In the genomic region with DNA sequence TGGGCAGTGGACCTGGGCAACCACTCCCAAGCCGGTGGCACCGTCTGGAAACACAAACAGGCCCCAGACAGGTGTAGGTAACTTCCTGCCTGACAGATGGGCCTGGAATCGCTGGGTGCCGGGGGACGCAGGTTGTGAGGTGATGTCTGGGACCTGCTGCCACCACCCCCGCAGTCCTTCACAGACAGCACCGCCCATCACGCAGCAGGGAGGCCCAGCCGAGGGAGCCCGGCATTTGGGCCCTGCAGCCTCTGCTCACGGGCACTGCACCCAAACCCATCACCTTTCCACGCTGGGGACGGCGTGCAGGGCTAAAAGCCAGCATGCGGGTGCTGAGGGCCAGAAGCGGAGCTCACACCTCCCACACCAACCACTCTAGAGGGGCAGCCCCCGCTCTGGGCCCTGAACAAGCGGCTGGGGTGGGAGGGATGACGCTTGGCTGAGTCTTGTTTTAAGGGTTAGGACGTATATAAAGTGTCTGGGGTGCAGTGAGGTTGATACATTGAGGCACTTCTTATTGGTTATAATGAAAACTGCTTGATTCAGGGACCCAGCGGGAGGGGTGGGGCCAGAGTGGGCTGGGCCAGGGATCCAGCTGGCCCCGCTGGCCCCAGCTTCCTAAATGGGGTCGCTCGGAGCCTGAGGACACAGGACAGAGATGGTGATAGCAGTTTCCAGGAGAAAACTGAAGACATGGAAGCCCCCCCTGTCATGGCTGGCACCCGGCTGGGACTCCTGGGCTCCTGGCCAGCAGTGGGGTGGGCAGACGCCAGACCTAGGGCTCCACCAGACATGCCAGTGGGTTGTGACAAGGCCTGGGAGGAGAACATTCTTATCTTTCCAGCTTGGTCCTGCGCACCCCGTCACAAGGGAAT, we compare ENCODE assay signal across 28 cellular contexts. TPM values are rescaled to one million over a fixed set of nuclear protein-coding genes. Genes with fewer than 3 reads are reported as not detected.
A peak's percentile ranks its signal among the peaks of the same experiment; 100 is the strongest.
DNase-seq lines count a peak whose midpoint lies in the region; ATAC-seq and TF ChIP-seq lines count a peak whose summit lies in the region.
"Had no signal": no experiment of that assay in that cellular context is flagged by ENCODE, and none has a peak within 500 bp of the region (broad histone marks: within the 10 kb centered on the region; RNA-seq: fewer than 3 reads in every experiment).

No MANE protein-coding gene starts in this region.

- DNase-seq in DMS79 treated with DMSO at 0.1 percent for 48 hours (lab: John Stamatoyannopoulos, UW) = peak; percentile 64
- no peak for DNase-seq in DMS79 (lab: John Stamatoyannopoulos, UW)
- DNase-seq in NCI-H2081 (lab: John Stamatoyannopoulos, UW) = peak; percentile 68 to 91
- peak; percentile 58 for DNase-seq in WERI-Rb-1
- no peak for DNase-seq in HuH-7.5 (ENCODE audit: low spot score)
- no peak for DNase-seq in activated naive CD4-positive, alpha-beta T cell treated with anti-CD3 and anti-CD28 coated beads for 36 hours
- DNase-seq: 8988T; activated CD4-positive, alpha-beta memory T cell treated with anti-CD3 and anti-CD28 coated beads, Interleukin-2, amount 10 ng/mL, durations not matched to agents 7 days and 5 days; activated T-cell treated with anti-CD3 and anti-CD28 coated beads, Interleukin-2, amount 50 U/mL, for 4 hours; colonic mucosa; islet precursor cell; KBM-7; NCI-H524 treated with DMSO at 0.1 percent for 48 hours; SIG-M5; small intestine; stimulated activated CD4-positive, alpha-beta T cell treated with anti-CD3 and anti-CD28 coated beads, Interleukin-4, amount 100 ng/mL, for 4 hours; T-helper 2 cell had no signal

- H3K4me3 ChIP-seq in WERI-Rb-1 (ENCODE audit: low read depth, low read length) = no peak overlapping the region
- H3K4me3 ChIP-seq: colonic mucosa, prostate gland, suprapubic skin had no signal

- no peaks in the 10 kb centered on the region for H3K27me3 Mint-ChIP-seq in nephron (ENCODE audit: low read depth)
- no peaks in the 10 kb centered on the region for H3K27me3 Mint-ChIP-seq in activated naive CD4-positive, alpha-beta T cell treated with anti-CD3 and anti-CD28 coated beads for 36 hours (ENCODE audit: low read depth)
- H3K27me3 Mint-ChIP-seq: activated CD4-positive, alpha-beta memory T cell treated with anti-CD3 and anti-CD28 coated beads, Interleukin-2, amount 10 ng/mL, durations not matched to agents 7 days and 5 days; activated naive CD4-positive, alpha-beta T cell treated with anti-CD3 and anti-CD28 coated beads, Interleukin-2, amount 50 U/mL, for 24 hours; natural killer cell treated with Interleukin-12 subunit alpha and Interleukin-12 subunit beta and Interleukin-15 and Interleukin-18, amount 100 ng/mL, for 72 hours had no signal

- H3K4me1 Mint-ChIP-seq in nephron = peaks cover 48% of the 10 kb centered on the region
- H3K4me1 Mint-ChIP-seq in activated naive CD4-positive, alpha-beta T cell treated with anti-CD3 and anti-CD28 coated beads for 36 hours (ENCODE audit: low read depth) = peaks cover 9% of the 10 kb centered on the region

- peak overlapping the region in 2 of 3 experiments; percentile 59 to 88 for H3K27ac Mint-ChIP-seq in nephron
- no peak overlapping the region for H3K27ac Mint-ChIP-seq in activated naive CD4-positive, alpha-beta T cell treated with anti-CD3 and anti-CD28 coated beads for 36 hours
- H3K27ac Mint-ChIP-seq: activated CD4-positive, alpha-beta memory T cell treated with anti-CD3 and anti-CD28 coated beads, Interleukin-2, amount 10 ng/mL, durations not matched to agents 7 days and 5 days; activated naive CD4-positive, alpha-beta T cell treated with anti-CD3 and anti-CD28 coated beads, Interleukin-2, amount 50 U/mL, for 24 hours; natural killer cell treated with Interleukin-12 subunit alpha and Interleukin-12 subunit beta and Interleukin-15 and Interleukin-18, amount 100 ng/mL, for 72 hours; WTC11 had no signal

- no peaks in the 10 kb centered on the region for H3K36me3 Mint-ChIP-seq in nephron (ENCODE audit: low read depth)
- H3K36me3 Mint-ChIP-seq in activated naive CD4-positive, alpha-beta T cell treated with anti-CD3 and anti-CD28 coated beads for 36 hours (ENCODE audit: low read depth) = no peaks in the 10 kb centered on the region
- H3K36me3 Mint-ChIP-seq: activated naive CD4-positive, alpha-beta T cell treated with anti-CD3 and anti-CD28 coated beads, Interleukin-2, amount 50 U/mL, for 24 hours; natural killer cell treated with Interleukin-12 subunit alpha and Interleukin-12 subunit beta and Interleukin-15 and Interleukin-18, amount 100 ng/mL, for 72 hours; WTC11 had no signal

- no peaks in the 10 kb centered on the region for H3K27me3 ChIP-seq in WERI-Rb-1 (ENCODE audit: insufficient read depth, low read depth, severe bottlenecking)
- H3K27me3 ChIP-seq: colonic mucosa had no signal

- no peaks in the 10 kb centered on the region for H3K9me3 ChIP-seq in WERI-Rb-1 (ENCODE audit: severe bottlenecking)
- H3K9me3 ChIP-seq: colonic mucosa, prostate gland, suprapubic skin had no signal

- CTCF ChIA-PET in activated naive CD4-positive, alpha-beta T cell treated with anti-CD3 and anti-CD28 coated beads for 36 hours (lab: Charles Lee) = no interaction called here

- ATAC-seq in HG03457 (IDR thresholded peaks at IDR 0.05; ENCODE audit: unreplicated experiment) = no peak
- ATAC-seq: activated T-cell treated with anti-CD3 and anti-CD28 coated beads, Interleukin-2, amount 50 U/mL, for 4 hours; natural killer cell treated with Interleukin-12 subunit alpha and Interleukin-12 subunit beta and Interleukin-15 and Interleukin-18, amount 100 ng/mL, for 72 hours; WTC11 had no signal

- H3K27ac ChIP-seq in WERI-Rb-1 = peak overlapping the region; percentile 53
- H3K27ac ChIP-seq: colonic mucosa, prostate gland, suprapubic skin had no signal

- no peaks in the 10 kb centered on the region for H3K9me3 Mint-ChIP-seq in nephron
- no peaks in the 10 kb centered on the region for H3K9me3 Mint-ChIP-seq in activated naive CD4-positive, alpha-beta T cell treated with anti-CD3 and anti-CD28 coated beads for 36 hours
- H3K9me3 Mint-ChIP-seq: activated CD4-positive, alpha-beta memory T cell treated with anti-CD3 and anti-CD28 coated beads, Interleukin-2, amount 10 ng/mL, durations not matched to agents 7 days and 5 days; activated naive CD4-positive, alpha-beta T cell treated with anti-CD3 and anti-CD28 coated beads, Interleukin-2, amount 50 U/mL, for 24 hours; activated T-cell treated with anti-CD3 and anti-CD28 coated beads, Interleukin-2, amount 50 U/mL, for 4 hours; natural killer cell treated with Interleukin-12 subunit alpha and Interleukin-12 subunit beta and Interleukin-15 and Interleukin-18, amount 100 ng/mL, for 72 hours; WTC11 had no signal

- no peak overlapping the region for H3K4me3 Mint-ChIP-seq in nephron
- H3K4me3 Mint-ChIP-seq in activated naive CD4-positive, alpha-beta T cell treated with anti-CD3 and anti-CD28 coated beads for 36 hours = no peak overlapping the region
- H3K4me3 Mint-ChIP-seq: activated CD4-positive, alpha-beta memory T cell treated with anti-CD3 and anti-CD28 coated beads, Interleukin-2, amount 10 ng/mL, durations not matched to agents 7 days and 5 days; activated naive CD4-positive, alpha-beta T cell treated with anti-CD3 and anti-CD28 coated beads, Interleukin-2, amount 50 U/mL, for 24 hours; activated T-cell treated with anti-CD3 and anti-CD28 coated beads, Interleukin-2, amount 50 U/mL, for 4 hours; natural killer cell treated with Interleukin-12 subunit alpha and Interleukin-12 subunit beta and Interleukin-15 and Interleukin-18, amount 100 ng/mL, for 72 hours; WTC11 had no signal

- H3K36me3 ChIP-seq in WERI-Rb-1 = no peaks in the 10 kb centered on the region
- H3K36me3 ChIP-seq: colonic mucosa, prostate gland, suprapubic skin had no signal

- intact Hi-C loops in activated naive CD4-positive, alpha-beta T cell treated with anti-CD3 and anti-CD28 coated beads for 36 hours (cut with micrococcal nuclease) = no loop called here

- no peak for TF ChIP-seq CTCF in WERI-Rb-1 (IDR thresholded peaks at IDR 0.05; ENCODE audit: low read depth, low read length)
- no peak for TF ChIP-seq CTCF in nephron (IDR thresholded peaks at IDR 0.05; ENCODE audit: unreplicated experiment in 3 of 3)

RNA-seq across cellular contexts. Expression of a gene that starts 11.3 kb away (rescaled TPM):
- total RNA-seq in activated naive CD4-positive, alpha-beta T cell treated with anti-CD3 and anti-CD28 coated beads for 36 hours = not detected
- total RNA-seq: activated CD4-positive, alpha-beta memory T cell treated with anti-CD3 and anti-CD28 coated beads, Interleukin-2, amount 10 ng/mL, durations not matched to agents 7 days and 5 days; activated T-cell treated with anti-CD3 and anti-CD28 coated beads, Interleukin-2, amount 50 U/mL, for 4 hours; colonic mucosa; fibroblast of villous mesenchyme; H4; mesenteric fat pad; natural killer cell treated with Interleukin-12 subunit alpha and Interleukin-12 subunit beta and Interleukin-15 and Interleukin-18, amount 100 ng/mL, for 72 hours; OCI-LY7; prostate gland; suprapubic skin; WTC11 had no signal

RNA-seq across cellular contexts. Expression of a gene that starts 21.1 kb away (rescaled TPM):
- under 1 TPM; 0.14 to 0.17 TPM for total RNA-seq in activated naive CD4-positive, alpha-beta T cell treated with anti-CD3 and anti-CD28 coated beads for 36 hours
- total RNA-seq: activated CD4-positive, alpha-beta memory T cell treated with anti-CD3 and anti-CD28 coated beads, Interleukin-2, amount 10 ng/mL, durations not matched to agents 7 days and 5 days; H4; natural killer cell treated with Interleukin-12 subunit alpha and Interleukin-12 subunit beta and Interleukin-15 and Interleukin-18, amount 100 ng/mL, for 72 hours had no signal

RNA-seq across cellular contexts. Expression of a gene that starts 34.6 kb away (rescaled TPM):
- total RNA-seq in activated naive CD4-positive, alpha-beta T cell treated with anti-CD3 and anti-CD28 coated beads for 36 hours = under 1 TPM; 0.62 to 0.83 TPM

RNA-seq across cellular contexts. Expression of a gene that starts 53.7 kb away (rescaled TPM):
- under 1 TPM; 0.35 to 0.45 TPM for total RNA-seq in activated naive CD4-positive, alpha-beta T cell treated with anti-CD3 and anti-CD28 coated beads for 36 hours

Comparison
In these comparisons a context has a peak if more than half of its experiments do, and no peak if none do; other contexts are left out.
1. DNase-seq: peak in DMS79 treated with DMSO at 0.1 percent for 48 hours (single experiment), NCI-H2081 (2 of 2) and WERI-Rb-1 (single experiment); none in DMS79 (single experiment), HuH-7.5 (single experiment) and activated naive CD4-positive, alpha-beta T cell treated with anti-CD3 and anti-CD28 coated beads for 36 hours (single experiment).